ENCODE assay signal across 7 cellular contexts in the genomic region with DNA sequence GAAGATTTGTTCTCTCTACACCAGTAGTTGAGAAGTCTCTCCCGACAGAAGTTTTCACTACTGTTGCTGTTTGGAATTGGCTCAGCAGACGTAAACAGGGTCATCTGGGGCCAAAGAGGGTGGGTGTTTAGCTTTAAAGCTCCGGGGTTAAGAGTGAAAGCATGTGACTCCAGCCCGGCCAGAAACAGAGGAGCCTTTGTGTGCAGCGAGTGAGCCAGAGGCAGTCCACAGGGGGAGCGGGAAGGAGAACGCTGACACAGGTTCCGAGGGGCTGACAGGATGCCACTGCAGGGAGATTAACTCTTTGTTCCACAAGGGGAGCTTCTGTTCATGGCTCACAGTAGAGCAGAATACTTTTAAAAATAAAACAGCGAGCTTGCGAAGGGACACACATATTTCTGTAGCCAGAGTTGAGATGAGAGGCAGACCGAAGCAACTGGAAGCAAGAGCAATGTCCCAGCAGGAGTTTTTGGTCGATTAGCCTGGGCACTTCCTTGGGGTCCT. TPM values are rescaled to one million over a fixed set of nuclear protein-coding genes. Genes with fewer than 3 reads are reported as not detected.
DNase-seq lines count a peak whose midpoint lies in the region; ATAC-seq lines count a peak whose summit lies in the region.

No MANE protein-coding gene starts in this region.

- H3K9me3 ChIP-seq in GM23248 (ENCODE audit: low read depth) (no peaks in the 10 kb centered on the region), NT2/D1 (ENCODE audit: insufficient read depth, low read length) (no peaks in the 10 kb centered on the region), skeletal muscle tissue (ENCODE audit: control insufficient read depth in 3 of 3, low read length in 3 of 3) (no peaks in the 10 kb centered on the region)

- peak; percentile 80 for DNase-seq in GM23248
- peak; percentile 71 for DNase-seq in NT2/D1 (ENCODE audit: low read depth, low spot score)
- peak; percentile 57 for DNase-seq in cerebellar cortex (ENCODE audit: low spot score)
- peak; percentile 21 for DNase-seq in kidney glomerular epithelial cell (lab: John Stamatoyannopoulos, UW)

- no peaks in the 10 kb centered on the region for H3K9me2 ChIP-seq in GM23248 (ENCODE audit: insufficient read depth)

- in situ Hi-C loops in GM23248 (cut with MboI), result no loop called here

- H3K4me1 ChIP-seq in GM23248 (ENCODE audit: insufficient read depth) (peaks cover 18% of the 10 kb centered on the region), NT2/D1 (ENCODE audit: insufficient read depth, insufficient read length) (peaks cover 16% of the 10 kb centered on the region), skeletal muscle tissue (ENCODE audit: control insufficient read depth in 3 of 3, insufficient read depth in 3 of 3, low read length in 3 of 3) (peaks cover 18 to 29% (median 23%) of the 10 kb centered on the region in 3 donors)

- H2AFZ ChIP-seq in GM23248, result peak overlapping the region; percentile 98

- no peaks in the 10 kb centered on the region for H4K20me1 ChIP-seq in GM23248 (ENCODE audit: insufficient read depth)

- H3K27ac ChIP-seq in GM23248, result peak overlapping the region; percentile 36
- peak overlapping the region; percentile 77 for H3K27ac ChIP-seq in skeletal muscle tissue (ENCODE audit: low read depth, low read length)

- H3K4me3 ChIP-seq in GM23248, result peak overlapping the region; percentile 73
- H3K4me3 ChIP-seq in NT2/D1 (ENCODE audit: insufficient read length, low read depth), result no peak overlapping the region
- H3K4me3 ChIP-seq in skeletal muscle tissue (ENCODE audit: low read length in 3 of 3), result peak overlapping the region; percentile 62 to 68 (median 67)

- H3K27me3 ChIP-seq in GM23248 (replicated peaks; ENCODE audit: insufficient read depth) (no peaks in the 10 kb centered on the region), NT2/D1 (ENCODE audit: insufficient read depth, insufficient read length) (peaks cover 28% of the 10 kb centered on the region), skeletal muscle tissue (ENCODE audit: control insufficient read depth in 3 of 3, insufficient read depth in 3 of 3, low read length in 3 of 3) (no peaks in the 10 kb centered on the region)

- ATAC-seq in GM21737 (IDR thresholded peaks at IDR 0.05; ENCODE audit: unreplicated experiment) (no peak), GM21786 (IDR thresholded peaks at IDR 0.05; ENCODE audit: unreplicated experiment) (no peak)

- no peaks in the 10 kb centered on the region for H3K79me2 ChIP-seq in GM23248 (ENCODE audit: insufficient read depth)

- H3K9ac ChIP-seq in GM23248, result peak overlapping the region; percentile 79
- H3K9ac ChIP-seq in NT2/D1 (ENCODE audit: insufficient read length, low read depth), result peak overlapping the region; percentile 45
- peak overlapping the region; percentile 70 to 89 (median 86) for H3K9ac ChIP-seq in skeletal muscle tissue (ENCODE audit: low read depth in 1 of 3, low read length in 3 of 3)

- H3K36me3 ChIP-seq in GM23248 (ENCODE audit: low read depth) (no peaks in the 10 kb centered on the region), NT2/D1 (ENCODE audit: insufficient read depth, insufficient read length, low read length) (no peaks in the 10 kb centered on the region), skeletal muscle tissue (ENCODE audit: control insufficient read depth in 3 of 3, insufficient read depth in 3 of 3, low read length in 3 of 3) (no peaks in the 10 kb centered on the region)

- WGBS in GM23248 (ENCODE audit: low coverage in 1 of 2, low lambda C conversion rate in 2 of 2, missing lambda C conversion rate in 2 of 2), 2 experiments, result 3 to 5% methylated on average over 12 of the region's 12 CpGs

- peak overlapping the region; percentile 91 for H3K4me2 ChIP-seq in GM23248 (ENCODE audit: unreplicated experiment)

- H3F3A ChIP-seq in GM23248 (ENCODE audit: insufficient read depth), result peaks cover 4% of the 10 kb centered on the region; the same call in 1 of the 2 replicates

RNA-seq across cellular contexts. Expression of gene BMF, which starts 26.9 kb away (rescaled TPM):
- total RNA-seq in GM23248 (2014; rRNA removed; shearing (Covaris generic)), result 1.1 and 2.7 TPM in 2 replicates
- 0.40 and 0.41 TPM in 2 replicates for polyA plus RNA-seq in GM23248 (2016; fragmentation: Nextera tagmentation; extraction: Ambion mirVana)
- total RNA-seq in skeletal muscle tissue, result 8.4 TPM

RNA-seq across cellular contexts. Expression of gene SRP14, which starts 42.8 kb away (rescaled TPM):
- total RNA-seq in GM23248 (2014; rRNA removed; shearing (Covaris generic)), result 257 and 282 TPM in 2 replicates
- polyA plus RNA-seq in GM23248 (2016; fragmentation: Nextera tagmentation; extraction: Ambion mirVana), result 789 and 796 TPM in 2 replicates
- 72.5 TPM for total RNA-seq in skeletal muscle tissue

Comparison
In these comparisons a context has a peak if more than half of its experiments do, and no peak if none do; other contexts are left out.
1. DNase-seq: peak in every context shown above with its lines; median percentile 80 in GM23248; 71 in NT2/D1; 57 in cerebellar cortex; 21 in kidney glomerular epithelial cell.